Comparison of ENCODE assay signal across 28 cellular contexts in the genomic region with DNA sequence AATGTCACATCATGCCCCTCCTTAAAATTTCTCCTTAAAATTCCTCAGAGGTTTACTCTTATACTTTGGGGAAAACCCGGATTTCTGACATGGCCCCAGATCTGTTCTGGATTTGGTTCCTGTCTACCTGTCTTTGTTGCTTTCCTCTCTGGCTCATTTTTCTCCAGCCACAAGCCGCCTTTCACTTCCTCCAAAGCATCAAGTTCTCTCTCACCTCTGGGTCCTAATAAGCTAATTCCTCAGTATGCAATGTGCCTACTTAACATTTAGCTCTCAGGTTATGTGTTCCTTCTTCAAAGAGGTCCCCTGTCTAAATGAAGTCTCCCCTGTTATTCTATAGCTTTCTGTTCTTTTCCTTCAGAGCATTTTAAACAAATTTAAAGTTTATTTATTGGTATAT.
"Had no signal": no experiment of that assay in that cellular context is flagged by ENCODE, and none has a peak within 500 bp of the region (broad histone marks: within the 10 kb centered on the region; RNA-seq: fewer than 3 reads in every experiment).

No MANE protein-coding gene starts in this region.

- DNase-seq: activated CD4-positive, alpha-beta T cell treated with anti-CD3 and anti-CD28 coated beads for 1 hour; activated CD4-positive, alpha-beta T cell treated with anti-CD3 and anti-CD28 coated beads, Interleukin-2, amount 50 U/mL, for 1 hour; activated CD8-positive, alpha-beta memory T cell treated with anti-CD3 and anti-CD28 coated beads for 24 hours; activated CD8-positive, alpha-beta memory T cell treated with anti-CD3 and anti-CD28 coated beads, Interleukin-2, amount 50 U/mL, for 4 hours; activated naive CD4-positive, alpha-beta T cell; activated T-cell treated with anti-CD3 and anti-CD28 coated beads, Interleukin-2, amount 50 U/mL, for 4 hours; anterior cingulate cortex; body of pancreas; cortex of kidney; endodermal cell; esophagus squamous epithelium; gastrocnemius medialis; hippocampal formation; kidney glomerular epithelial cell; left lung; natural killer cell; retina; sigmoid colon; stimulated activated CD4-positive, alpha-beta T cell treated with anti-CD3 and anti-CD28 coated beads, Interleukin-15, amount 100 ng/mL, for 24 hours; stimulated activated naive CD4-positive, alpha-beta T cell treated with Interleukin-2 at 50 U/mL for 16 hours; substantia nigra; thyroid gland; upper lobe of right lung had no signal

- H3K9me3 Mint-ChIP-seq: activated T-cell treated with anti-CD3 and anti-CD28 coated beads, Interleukin-2, amount 50 U/mL, for 4 hours; activated T-helper 2 cell treated with anti-CD3 and anti-CD28 coated beads, Interferon-gamma antibody, Interleukin-2, Interleukin-4, amounts not matched to agents 10 μg/mL and 5 μg/mL and 100 μg/mL, durations not matched to agents 14 hours and 24 hours and 36 hours; endodermal cell; natural killer cell had no signal

- H3K27me3 Mint-ChIP-seq: progenitor cell of endocrine pancreas had no signal

- H3K27ac Mint-ChIP-seq: activated T-helper 2 cell treated with anti-CD3 and anti-CD28 coated beads, Interferon-gamma antibody, Interleukin-2, Interleukin-4, amounts not matched to agents 10 μg/mL and 5 μg/mL and 100 μg/mL, durations not matched to agents 14 hours and 24 hours and 36 hours; endodermal cell; natural killer cell had no signal

- H3K9me3 ChIP-seq: body of pancreas, esophagus squamous epithelium, gastrocnemius medialis, left lung, sigmoid colon, thyroid gland, upper lobe of right lung had no signal

- H3K36me3 Mint-ChIP-seq: natural killer cell had no signal

- H3K4me3 Mint-ChIP-seq: activated T-cell treated with anti-CD3 and anti-CD28 coated beads, Interleukin-2, amount 50 U/mL, for 4 hours; endodermal cell; natural killer cell had no signal

- H3K27ac ChIP-seq: body of pancreas, cardiac muscle cell, esophagus squamous epithelium, gastrocnemius medialis, left lung, sigmoid colon, thyroid gland, upper lobe of right lung had no signal

- H3K4me2 ChIP-seq: smooth muscle cell had no signal

- H3K4me3 ChIP-seq: body of pancreas, cardiac muscle cell, esophagus squamous epithelium, gastrocnemius medialis, left lung, lung, sigmoid colon, smooth muscle cell, thyroid gland, upper lobe of right lung had no signal

- H3K36me3 ChIP-seq: cardiac muscle cell, gastrocnemius medialis, left lung, thyroid gland, upper lobe of right lung had no signal

- H3K27me3 ChIP-seq: body of pancreas, cardiac muscle cell, esophagus squamous epithelium, gastrocnemius medialis, left lung, sigmoid colon, thyroid gland, upper lobe of right lung had no signal

- H3K4me1 Mint-ChIP-seq: endodermal cell had no signal

- ATAC-seq: activated T-cell treated with anti-CD3 and anti-CD28 coated beads, Interleukin-2, amount 50 U/mL, for 4 hours; body of pancreas; gastrocnemius medialis; left lung; natural killer cell; upper lobe of right lung had no signal
